In genomic region chr10:64586930-64587503, GRCh38 we compare ENCODE assay signal across 17 cellular contexts.
"Had no signal": no experiment of that assay in that cellular context is flagged by ENCODE, and none has a peak within 500 bp of the region (broad histone marks: within the 10 kb centered on the region; RNA-seq: fewer than 3 reads in every experiment).

No MANE protein-coding gene starts in this region.

- H3K9me3 ChIP-seq: ascending aorta, prostate gland, right atrium auricular region, tibial artery had no signal

- ATAC-seq: activated CD8-positive, alpha-beta T cell treated with anti-CD3 and anti-CD28 coated beads, Interleukin-2, amount 10 ng/mL, durations not matched to agents 7 days and 5 days; activated naive CD8-positive, alpha-beta T cell treated with anti-CD3 and anti-CD28 coated beads, Interleukin-2, amount 50 U/mL, for 24 hours; naive thymus-derived CD8-positive, alpha-beta T cell had no signal

- H3K4me1 ChIP-seq: ascending aorta, esophagus muscularis mucosa, prostate gland, right atrium auricular region, tibial artery had no signal

- H3K4me3 ChIP-seq: ascending aorta, esophagus muscularis mucosa, prostate gland, right atrium auricular region, tibial artery had no signal

- DNase-seq: activated CD4-positive, alpha-beta T cell treated with anti-CD3 and anti-CD28 coated beads, Interleukin-2, amount 10 ng/mL, durations not matched to agents 7 days and 5 days; activated CD8-positive, alpha-beta T cell treated with anti-CD3 and anti-CD28 coated beads, Interleukin-2, amount 10 ng/mL, durations not matched to agents 7 days and 5 days; activated naive CD4-positive, alpha-beta T cell treated with anti-CD3 and anti-CD28 coated beads for 36 hours; activated naive CD8-positive, alpha-beta T cell treated with anti-CD3 and anti-CD28 coated beads, Interleukin-2, amount 50 U/mL, for 24 hours; activated T-cell treated with anti-CD3 and anti-CD28 coated beads, Interleukin-2, amount 50 U/mL, for 24 hours; cerebellar nuclear complex; effector CD4-positive, alpha-beta T cell; mesendoderm; naive thymus-derived CD8-positive, alpha-beta T cell; stimulated activated CD4-positive, alpha-beta T cell treated with anti-CD3 and anti-CD28 coated beads, Interleukin-2, amount 100 ng/mL, for 24 hours; stimulated activated naive CD4-positive, alpha-beta T cell treated with Interleukin-2 at 50 U/mL for 16 hours; substantia nigra; tibial artery had no signal

- H3K36me3 ChIP-seq: ascending aorta, esophagus muscularis mucosa, prostate gland, right atrium auricular region, tibial artery had no signal

- H3K27ac ChIP-seq: ascending aorta, esophagus muscularis mucosa, prostate gland, right atrium auricular region, tibial artery had no signal
